In the genomic region with DNA sequence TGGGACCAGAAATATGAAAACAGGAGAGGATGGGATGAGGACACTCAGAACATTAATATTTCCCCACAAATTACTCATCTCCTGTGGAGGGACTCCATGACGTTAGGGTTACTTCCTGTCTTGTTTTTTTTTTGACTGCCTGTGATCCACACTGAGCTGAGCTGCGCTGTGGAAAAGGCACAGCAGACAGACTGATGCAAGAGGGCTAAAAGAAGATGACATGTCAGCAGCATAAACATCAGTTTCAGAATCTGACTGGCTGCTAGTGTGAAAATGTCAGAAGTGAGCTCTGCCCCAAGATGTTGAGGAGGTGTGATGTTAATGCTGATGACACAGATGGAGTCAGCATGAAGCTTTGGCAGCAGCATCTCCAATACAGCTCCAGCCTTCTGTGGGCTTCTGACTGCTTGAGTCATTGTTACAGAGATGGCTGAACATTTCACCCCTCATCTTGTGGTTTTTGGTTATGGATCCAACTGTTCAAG, we compare ENCODE assay signal across 8 cellular contexts.
DNase-seq lines count a peak whose midpoint lies in the region; ATAC-seq and TF ChIP-seq lines count a peak whose summit lies in the region.

No MANE protein-coding gene starts in this region.

- peaks cover 9% of the 10 kb centered on the region for H3K9me3 ChIP-seq in vagina

- no peaks in the 10 kb centered on the region for H3K36me3 ChIP-seq in vagina

- no peaks in the 10 kb centered on the region for H3K27me3 ChIP-seq in vagina

- H3K4me3 Mint-ChIP-seq in natural killer cell treated with Interleukin-12 subunit alpha and Interleukin-12 subunit beta and Interleukin-15 and Interleukin-18, amount 100 ng/mL, for 72 hours = no peak overlapping the region
- H3K4me3 Mint-ChIP-seq in natural killer cell (no peak overlapping the region), brain (peak overlapping the region in 1 of 5 experiments; percentile 7)

- peaks cover 13% of the 10 kb centered on the region for H3K9me3 Mint-ChIP-seq in natural killer cell treated with Interleukin-12 subunit alpha and Interleukin-12 subunit beta and Interleukin-15 and Interleukin-18, amount 100 ng/mL, for 72 hours
- peaks cover 6 to 18% of the 10 kb centered on the region in 2 donors for H3K9me3 Mint-ChIP-seq in natural killer cell
- peaks cover 22 to 50% (median 40%) of the 10 kb centered on the region in 5 experiments for H3K9me3 Mint-ChIP-seq in brain

- ATAC-seq in natural killer cell treated with Interleukin-12 subunit alpha and Interleukin-12 subunit beta and Interleukin-15 and Interleukin-18, amount 100 ng/mL, for 72 hours = peak; percentile 56 to 69
- ATAC-seq in natural killer cell (no peak), HG02970 (IDR thresholded peaks at IDR 0.05; ENCODE audit: low FRiP score, unreplicated experiment) (no peak)

- peaks cover 24% of the 10 kb centered on the region for H3K36me3 Mint-ChIP-seq in natural killer cell treated with Interleukin-12 subunit alpha and Interleukin-12 subunit beta and Interleukin-15 and Interleukin-18, amount 100 ng/mL, for 72 hours
- H3K36me3 Mint-ChIP-seq in natural killer cell (peaks cover 15% of the 10 kb centered on the region), brain (peaks cover 16% of the 10 kb centered on the region)

- H3K27ac ChIP-seq in vagina = peak overlapping the region; percentile 3

- no peak overlapping the region for H3K27ac Mint-ChIP-seq in natural killer cell treated with Interleukin-12 subunit alpha and Interleukin-12 subunit beta and Interleukin-15 and Interleukin-18, amount 100 ng/mL, for 72 hours
- H3K27ac Mint-ChIP-seq in natural killer cell (no peak overlapping the region), brain (peak overlapping the region in 3 of 5 experiments; percentile 45 to 61 (median 50))

- no peaks in the 10 kb centered on the region for H3K4me1 Mint-ChIP-seq in natural killer cell treated with Interleukin-12 subunit alpha and Interleukin-12 subunit beta and Interleukin-15 and Interleukin-18, amount 100 ng/mL, for 72 hours (ENCODE audit: low read depth in 2 of 2)
- H3K4me1 Mint-ChIP-seq in natural killer cell (no peaks in the 10 kb centered on the region), brain (peaks cover 13% of the 10 kb centered on the region)

- no peak for TF ChIP-seq POLR2A in vagina (IDR thresholded peaks at IDR 0.05)

- intact Hi-C loops in natural killer cell (cut with micrococcal nuclease) = no loop called here
- intact Hi-C loops in vagina (cut with DNase I) = no loop called here

- H3K4me1 ChIP-seq in vagina = no peaks in the 10 kb centered on the region

- no peaks in the 10 kb centered on the region for H3K27me3 Mint-ChIP-seq in natural killer cell treated with Interleukin-12 subunit alpha and Interleukin-12 subunit beta and Interleukin-15 and Interleukin-18, amount 100 ng/mL, for 72 hours
- H3K27me3 Mint-ChIP-seq in natural killer cell (ENCODE audit: low read depth in 2 of 2) (no peaks in the 10 kb centered on the region), brain (peaks cover 4% of the 10 kb centered on the region)

- H3K4me3 ChIP-seq in vagina = no peak overlapping the region

- TF ChIP-seq CTCF in natural killer cell (IDR thresholded peaks at IDR 0.05) (no peak), brain (conservative IDR thresholded peaks at IDR 0.05) (no peak), vagina (IDR thresholded peaks at IDR 0.05) (no peak)

- no peak for DNase-seq in natural killer cell treated with Interleukin-12 subunit alpha and Interleukin-12 subunit beta and Interleukin-15 and Interleukin-18, amount 100 ng/mL, for 72 hours (ENCODE audit: low spot score)
- DNase-seq in natural killer cell (no peak), kidney glomerular epithelial cell (lab: John Stamatoyannopoulos, UW) (peak; percentile 17), vagina (ENCODE audit: extremely low spot score in 2 of 2) (no peak), NCI-H345 (lab: John Stamatoyannopoulos, UW) (no peak), NCI-H526 treated with DMSO at 0.1 percent for 48 hours (lab: John Stamatoyannopoulos, UW) (no peak)

Comparison
In these comparisons a context has a peak if more than half of its experiments do, and no peak if none do; other contexts are left out.
1. ATAC-seq: peak in natural killer cell treated with Interleukin-12 subunit alpha and Interleukin-12 subunit beta and Interleukin-15 and Interleukin-18, amount 100 ng/mL, for 72 hours (2 of 2); none in natural killer cell (0 of 3) and HG02970 (single experiment).
2. H3K27ac Mint-ChIP-seq: peak in brain (3 of 5); none in natural killer cell treated with Interleukin-12 subunit alpha and Interleukin-12 subunit beta and Interleukin-15 and Interleukin-18, amount 100 ng/mL, for 72 hours (0 of 2) and natural killer cell (0 of 2).